Comparison of ENCODE assay signal across 8 cellular contexts in the genomic region with DNA sequence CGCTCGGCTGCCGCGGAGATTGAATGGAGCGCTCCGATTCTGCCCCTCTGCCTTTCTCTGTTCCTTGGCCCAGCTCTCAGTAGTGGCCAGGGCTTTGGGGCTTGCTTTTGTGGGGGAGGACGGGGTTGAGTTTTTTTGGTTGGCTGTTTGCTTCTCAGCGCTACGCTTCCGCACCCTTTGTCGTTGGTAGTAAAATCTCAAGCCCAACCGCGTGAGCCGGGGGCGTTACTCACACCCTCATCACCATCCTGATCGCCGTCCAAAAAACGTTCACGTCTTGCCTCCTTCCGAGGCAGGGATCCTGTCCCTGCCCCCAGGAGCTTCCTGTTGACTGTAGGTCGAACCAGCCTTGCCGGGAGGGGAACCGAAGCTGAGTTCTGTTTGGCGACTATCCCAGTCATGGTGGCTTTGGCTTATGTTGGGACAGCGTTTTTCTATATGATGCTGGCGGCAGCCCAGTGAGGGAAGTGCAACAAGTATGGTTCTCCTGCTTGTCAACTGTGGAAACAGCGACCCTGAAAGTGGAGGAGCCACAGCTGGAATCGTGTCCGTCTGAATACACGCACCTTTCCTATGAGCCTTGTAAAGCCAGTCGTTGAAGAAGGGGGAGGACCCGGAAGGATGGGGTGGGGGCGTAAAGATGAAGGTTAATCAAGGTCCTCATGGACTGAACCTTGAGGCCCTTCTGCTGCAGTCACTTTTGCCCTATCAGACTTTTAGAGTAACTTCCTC. TPM values are rescaled to one million over a fixed set of nuclear protein-coding genes. Genes with fewer than 3 reads are reported as not detected.
DNase-seq lines count a peak whose midpoint lies in the region; ATAC-seq and TF ChIP-seq lines count a peak whose summit lies in the region.

No MANE protein-coding gene starts in this region.

- TF ChIP-seq CTCF in type B pancreatic cell (conservative IDR thresholded peaks at IDR 0.05) = no peak

- H3K27me3 Mint-ChIP-seq in type B pancreatic cell = peaks cover 7% of the 10 kb centered on the region

- H3K4me1 ChIP-seq in SJSA1 (replicated peaks) (peaks cover 20% of the 10 kb centered on the region), trophoblast cell (ENCODE audit: control insufficient read depth in 1 of 2, insufficient read depth in 2 of 2, low read length in 2 of 2) (peaks cover 3 to 7% of the 10 kb centered on the region in 2 experiments)

- H3K9me3 Mint-ChIP-seq in type B pancreatic cell = no peaks in the 10 kb centered on the region

- H2BK5ac ChIP-seq in trophoblast cell (ENCODE audit: low read depth, low read length, poor library complexity) = peak overlapping the region; percentile 74

- H3K18ac ChIP-seq in trophoblast cell (ENCODE audit: low read length) = peak overlapping the region; percentile 64

- H3K79me1 ChIP-seq in trophoblast cell (ENCODE audit: low read length) = peaks cover 17% of the 10 kb centered on the region

- H2AK5ac ChIP-seq in trophoblast cell (ENCODE audit: low read length) = peak overlapping the region; percentile 10

- ATAC-seq in GM19438 (IDR thresholded peaks at IDR 0.05; ENCODE audit: low read depth, unreplicated experiment) (peak; percentile 37), HG03571 (IDR thresholded peaks at IDR 0.05; ENCODE audit: unreplicated experiment) (peak; percentile 29), Right ventricle myocardium superior (ENCODE audit: poor library complexity) (peak; percentile 73)

- H2AFZ ChIP-seq in trophoblast cell (ENCODE audit: insufficient read depth, low read length, poor library complexity) = peak overlapping the region; percentile 42

- peaks cover 28% of the 10 kb centered on the region for H3K4me1 Mint-ChIP-seq in type B pancreatic cell (ENCODE audit: unreplicated experiment)

- peak overlapping the region; percentile 78 for H3K14ac ChIP-seq in trophoblast cell (ENCODE audit: low read length)

- WGBS in trophoblast cell (ENCODE audit: extremely low coverage, insufficient coverage, insufficient read length) = no CpG with 5 or more reads among the region's 33 CpGs

- H3K4me3 ChIP-seq in SJSA1 = peak overlapping the region; percentile 81
- peak overlapping the region; percentile 99 for H3K4me3 ChIP-seq in trophoblast cell (ENCODE audit: low read depth, low read length)

- H3K27ac ChIP-seq in SJSA1 (peak overlapping the region; percentile 73), trophoblast cell (ENCODE audit: low read depth, low read length) (peak overlapping the region; percentile 88)

- peak overlapping the region; percentile 96 for H4K8ac ChIP-seq in trophoblast cell (ENCODE audit: low read depth, low read length)

- peak overlapping the region; percentile 59 for H2BK12ac ChIP-seq in trophoblast cell (ENCODE audit: low read length)

- peak overlapping the region; percentile 88 for H4K91ac ChIP-seq in trophoblast cell (ENCODE audit: low read depth, low read length)

- no peak overlapping the region for H3K23ac ChIP-seq in trophoblast cell (ENCODE audit: low read length)

- H2BK120ac ChIP-seq in trophoblast cell (ENCODE audit: insufficient read depth, low read length, poor library complexity) = peak overlapping the region; percentile 94

- peak overlapping the region; percentile 65 for H3K4ac ChIP-seq in trophoblast cell (ENCODE audit: low read depth, low read length)

- intact Hi-C loops in Right ventricle myocardium superior (cut with DNase I) = no loop called here

- H4K12ac ChIP-seq in trophoblast cell (ENCODE audit: low read depth, low read length) = peak overlapping the region; percentile 92

- DNase-seq in CD1c-positive myeloid dendritic cell (ENCODE audit: extremely low spot score) = peak; percentile 64
- DNase-seq in SJSA1 (ENCODE audit: low read depth in 1 of 2, low spot score in 2 of 2) = peak; percentile 66 to 72
- peak; percentile 68 for DNase-seq in activated naive CD4-positive, alpha-beta T cell treated with anti-CD3 and anti-CD28 coated beads, Interleukin-2, amount 50 U/mL, for 16 hours
- DNase-seq in Right ventricle myocardium superior = peak; percentile 87
- DNase-seq in trophoblast cell = peak; percentile 70 to 89
- no peak for DNase-seq in type B pancreatic cell (ENCODE audit: extremely low spot score, unreplicated experiment)

- peak overlapping the region; percentile 99 for H3K27ac Mint-ChIP-seq in type B pancreatic cell

- H3K36me3 Mint-ChIP-seq in type B pancreatic cell = no peaks in the 10 kb centered on the region

- H3K36me3 ChIP-seq in SJSA1 (peaks cover 7% of the 10 kb centered on the region; the same call in 1 of the 2 replicates), trophoblast cell (ENCODE audit: control insufficient read depth in 1 of 2, insufficient read depth in 2 of 2, low read length in 2 of 2) (no peaks in the 10 kb centered on the region)

- H3K4me3 Mint-ChIP-seq in type B pancreatic cell = peak overlapping the region; percentile 99

- peak overlapping the region; percentile 76 for H3K4me2 ChIP-seq in trophoblast cell (ENCODE audit: low read length)

- H3K27me3 ChIP-seq in SJSA1 (replicated peaks) = no peaks in the 10 kb centered on the region
- no peaks in the 10 kb centered on the region for H3K27me3 ChIP-seq in trophoblast cell (ENCODE audit: insufficient read depth, low read length)

- H3K9me3 ChIP-seq in SJSA1 (replicated peaks) = no peaks in the 10 kb centered on the region
- H3K9me3 ChIP-seq in trophoblast cell (ENCODE audit: insufficient read depth, low read depth, low read length) = no peaks in the 10 kb centered on the region

- H3K79me2 ChIP-seq in trophoblast cell (ENCODE audit: control insufficient read depth, insufficient read depth, low read length, poor library complexity) = peaks cover 12% of the 10 kb centered on the region

- H3K9ac ChIP-seq in trophoblast cell (ENCODE audit: low read length) = peak overlapping the region; percentile 66

RNA-seq across cellular contexts. Expression of a gene that starts 0.8 kb away (rescaled TPM):
- total RNA-seq in SJSA1 (2014; rRNA removed; shearing (Covaris generic)) = 98.6 and 134 TPM in 2 replicates
- total RNA-seq in Right ventricle myocardium superior (21.8 TPM), type B pancreatic cell (ENCODE audit: low replicate concordance) (38.8 and 48.5 TPM in 2 replicates)
- polyA plus RNA-seq in trophoblast cell (2013) = 43.5 and 45.4 TPM in 2 replicates
